ENCODE assay signal across 8 cellular contexts in genomic region chr6:42783177-42783875, GRCh38. TPM values are rescaled to one million over a fixed set of nuclear protein-coding genes. Genes with fewer than 3 reads are reported as not detected.
DNase-seq lines count a peak whose midpoint lies in the region; ATAC-seq and TF ChIP-seq lines count a peak whose summit lies in the region.

No MANE protein-coding gene starts in this region.

- H3K9me3 ChIP-seq in WERI-Rb-1 (ENCODE audit: severe bottlenecking) (no peaks in the 10 kb centered on the region), mammary epithelial cell (replicated peaks; ENCODE audit: insufficient read depth, low read length) (no peaks in the 10 kb centered on the region), spleen (no peaks in the 10 kb centered on the region)

- peak overlapping the region; percentile 84 for H2AFZ ChIP-seq in mammary epithelial cell (ENCODE audit: low read depth, low read length)

- peak overlapping the region; percentile 99 for H3K9ac ChIP-seq in mammary epithelial cell (ENCODE audit: insufficient read depth, low read length)

- dilution Hi-C loops in mammary epithelial cell (cut with HindIII; ENCODE audit: low sequenced_read_pairs): no loop called here

- no peaks in the 10 kb centered on the region for H4K20me1 ChIP-seq in mammary epithelial cell (ENCODE audit: insufficient read depth, low read length)

- peak; percentile 42 for ATAC-seq in GM21825 (IDR thresholded peaks at IDR 0.05; ENCODE audit: unreplicated experiment)
- ATAC-seq in GM21717 (IDR thresholded peaks at IDR 0.05; ENCODE audit: unreplicated experiment): no peak

- intact Hi-C loops in mammary epithelial cell (cut with micrococcal nuclease): loop anchor here (2.0 kb wide), 1 partner anchor 13 kb away; no protein-coding TSS in a partner anchor
- intact Hi-C loops in spleen (cut with DNase I; ENCODE audit: low total_unique reads): no loop called here

- BruUV-seq in mammary epithelial cell (replicated peaks; lab: Mats Ljungman, UMichigan): no TSS peak

- in situ Hi-C loops in Caki2 (cut with HindIII; ENCODE audit: low pct_unique_long_range_greater_than_20kb, low sequenced_read_pairs): no loop called here
- in situ Hi-C loops in mammary epithelial cell (cut with MboI; ENCODE audit: low sequenced_read_pairs in 2 of 2): loop anchor here in 1 of 2 donors (5.0 kb wide), 1 partner anchor 36 kb away; the partner anchor contains the start of gene TBCC

- no peak for TF ChIP-seq POLR2A in spleen (IDR thresholded peaks at IDR 0.05)

- CTCF ChIA-PET in mammary epithelial cell (lab: Charles Lee; ENCODE audit: low non-redundant PET): no interaction called here

- peaks cover 54% of the 10 kb centered on the region for H3K79me2 ChIP-seq in mammary epithelial cell (ENCODE audit: insufficient read depth, low read length)

- DNase-seq in Caki2 (ENCODE audit: low read depth) (peak; percentile 67), NCI-H128 (lab: John Stamatoyannopoulos, UW; ENCODE audit: unreplicated experiment) (peak; percentile 21), WERI-Rb-1 (peak; percentile 73), mammary epithelial cell (peak; percentile 57), inferior parietal cortex (ENCODE audit: extremely low spot score) (peak; percentile 78), spleen (peak; percentile 94)

- H3K27ac ChIP-seq in WERI-Rb-1 (peak overlapping the region; percentile 99), mammary epithelial cell (ENCODE audit: insufficient read depth, low read depth, low read length) (peak overlapping the region; percentile 95), spleen (peak overlapping the region; percentile 97 to 100 (median 100))

- H3K36me3 ChIP-seq in WERI-Rb-1: peaks cover 7% of the 10 kb centered on the region
- no peaks in the 10 kb centered on the region for H3K36me3 ChIP-seq in mammary epithelial cell (ENCODE audit: insufficient read depth, low read length)
- H3K36me3 ChIP-seq in spleen: peaks cover 0 to 7% (median 0%) of the 10 kb centered on the region in 6 donors

- peak overlapping the region; percentile 95 for H3K4me2 ChIP-seq in mammary epithelial cell (ENCODE audit: insufficient read depth, low read depth, low read length)

- H3K27me3 ChIP-seq in WERI-Rb-1 (ENCODE audit: insufficient read depth, low read depth, severe bottlenecking) (no peaks in the 10 kb centered on the region), mammary epithelial cell (ENCODE audit: insufficient read depth, low read length) (no peaks in the 10 kb centered on the region), spleen (replicated peaks in 1 of 7) (no peaks in the 10 kb centered on the region)

- WGBS in mammary epithelial cell (ENCODE audit: low coverage, missing lambda C conversion rate): 0% methylated on average over 3 of the region's 79 CpGs
- 0 to 1% (median 0%) methylated on average over 9 to 79 of the region's 79 CpGs for WGBS in spleen, 5 donors

- H3K4me1 ChIP-seq in mammary epithelial cell (ENCODE audit: insufficient read depth, low read length) (peaks cover 6% of the 10 kb centered on the region), spleen (peaks cover 31 to 75% (median 51%) of the 10 kb centered on the region in 6 donors)

- 0 out of 2 replicates have a peak, but pooled peaks have one; percentile 4 for TF ChIP-seq CTCF in WERI-Rb-1 (IDR thresholded peaks at IDR 0.05; ENCODE audit: low read depth, low read length)
- no peak for TF ChIP-seq CTCF in mammary epithelial cell (conservative IDR thresholded peaks at IDR 0.05 in 1 of 2, IDR thresholded peaks at IDR 0.05 in 1 of 2; ENCODE audit: extremely low read depth in 1 of 2, insufficient read depth in 1 of 2, low read depth in 1 of 2, low read length in 2 of 2)
- TF ChIP-seq CTCF in spleen (IDR thresholded peaks at IDR 0.05 in 8 of 11, conservative IDR thresholded peaks at IDR 0.05 in 3 of 11): peak in 1 of 11 experiments; percentile 8

- H3K4me3 ChIP-seq in WERI-Rb-1 (ENCODE audit: low read depth, low read length) (peak overlapping the region; percentile 97), mammary epithelial cell (replicated peaks in 1 of 3; ENCODE audit: insufficient read depth in 1 of 3, low read depth in 2 of 3, low read length in 3 of 3) (peak overlapping the region; percentile 69 to 96 (median 93)), spleen (peak overlapping the region; percentile 46 to 71 (median 56))

RNA-seq across cellular contexts. Expression of gene BICRAL, which starts 1.5 kb away (rescaled TPM):
- 1.9 TPM in 2 replicates for total RNA-seq in Caki2 (2014; rRNA removed; shearing (Covaris generic); ENCODE audit: low replicate concordance)
- total RNA-seq in mammary epithelial cell (1 to 10 TPM; 7.2 to 7.9 TPM), spleen (10 to 100 TPM; 20.0 to 27.5 (median 25.3) TPM)
- polyA plus RNA-seq in mammary epithelial cell (6.6 TPM), spleen (1 to 10 TPM; 3.4 to 4.8 (median 3.4) TPM)
- 9.8 TPM for polyA minus RNA-seq in mammary epithelial cell

RNA-seq across cellular contexts. Expression of gene TBCC, which starts 37.4 kb away (rescaled TPM):
- 52.0 and 61.2 TPM in 2 replicates for total RNA-seq in Caki2 (2014; rRNA removed; shearing (Covaris generic); ENCODE audit: low replicate concordance)
- total RNA-seq in mammary epithelial cell: 10 to 100 TPM; 13.5 to 27.8 TPM
- polyA plus RNA-seq in mammary epithelial cell: 15.4 TPM
- 25.6 TPM for polyA minus RNA-seq in mammary epithelial cell
- total RNA-seq in spleen: 10 to 100 TPM; 22.2 to 63.3 (median 25.6) TPM
- polyA plus RNA-seq in spleen: 10 to 100 TPM; 51.7 to 63.2 (median 56.0) TPM

Comparison
In these comparisons a context has a peak if more than half of its experiments do, and no peak if none do; other contexts are left out.
1. DNase-seq: peak in every context shown above with its lines; median percentile 94 in spleen; 78 in inferior parietal cortex; 73 in WERI-Rb-1; 67 in Caki2; 57 in mammary epithelial cell; 21 in NCI-H128.